8 cellular contexts compared by ENCODE assay signal in genomic region chr10:51699145-51699474, GRCh38. TPM values are rescaled to one million over a fixed set of nuclear protein-coding genes. Genes with fewer than 3 reads are reported as not detected.
DNase-seq lines count a peak whose midpoint lies in the region; ATAC-seq, FAIRE-seq and TF ChIP-seq lines count a peak whose summit lies in the region.

No MANE protein-coding gene starts in this region.

- peak; percentile 24 for DNase-seq in HEK293T (ENCODE audit: extremely low spot score)
- DNase-seq in NCI-H2227 treated with DMSO at 0.1 percent for 48 hours (lab: John Stamatoyannopoulos, UW), result peak; percentile 51
- no peak for DNase-seq in naive B cell
- DNase-seq in RCC 7860 (ENCODE audit: low spot score), result no peak
- DNase-seq in SK-N-DZ (ENCODE audit: low spot score), result no peak
- no peak for DNase-seq in effector CD8-positive, alpha-beta T cell (lab: John Stamatoyannopoulos, UW)

- H3K36me3 ChIP-seq in duodenal mucosa (ENCODE audit: control insufficient read depth in 1 of 2, insufficient read depth in 2 of 2, low read length in 2 of 2), result no peaks in the 10 kb centered on the region

- peak overlapping the region; percentile 98 to 100 (median 99) for H3K27ac Mint-ChIP-seq in naive B cell

- FAIRE-seq in RCC 7860 (lab: Jason Lieb, UNC), result no peak

- peak overlapping the region; percentile 98 to 99 for H3K4me3 ChIP-seq in duodenal mucosa (ENCODE audit: low read depth in 1 of 2, low read length in 2 of 2)

- peaks cover 19 to 21% of the 10 kb centered on the region in 2 donors for H3K4me1 ChIP-seq in duodenal mucosa (ENCODE audit: control insufficient read depth in 1 of 2, insufficient read depth in 2 of 2, low read length in 2 of 2)

- H3K27me3 ChIP-seq in duodenal mucosa (ENCODE audit: control insufficient read depth in 1 of 2, insufficient read depth in 2 of 2, low read length in 2 of 2), result no peaks in the 10 kb centered on the region

- TF ChIP-seq POLR2A in GM18505 (IDR thresholded peaks at IDR 0.05; ENCODE audit: borderline replicate concordance, extremely low read depth, insufficient read depth, insufficient read length), result no peak

- peaks cover 28 to 49% (median 39%) of the 10 kb centered on the region in 3 donors for H3K4me1 Mint-ChIP-seq in naive B cell

- H3K9me3 Mint-ChIP-seq in naive B cell, result peaks cover 0 to 2% (median 0%) of the 10 kb centered on the region in 7 donors

- H3K27ac ChIP-seq in duodenal mucosa (ENCODE audit: low read depth, low read length), result peak overlapping the region; percentile 96

- H3K4me3 Mint-ChIP-seq in naive B cell, result peak overlapping the region; percentile 94 to 100 (median 99)

- peaks cover 0 to 1% (median under 1%) of the 10 kb centered on the region in 3 donors for H3K27me3 Mint-ChIP-seq in naive B cell

- ATAC-seq in GM18505 (IDR thresholded peaks at IDR 0.05; ENCODE audit: unreplicated experiment) (peak; percentile 33), naive B cell (ENCODE audit: low read depth in 2 of 2) (peak; percentile 24 to 25)

- CTCF ChIA-PET in HEK293T (lab: Yijun Ruan, JAX), result no interaction called here

- peak overlapping the region; percentile 82 to 89 for H3K9ac ChIP-seq in duodenal mucosa (ENCODE audit: low read depth in 1 of 2, low read length in 2 of 2)

- H3K36me3 Mint-ChIP-seq in naive B cell, result peaks cover 7 to 15% of the 10 kb centered on the region in 2 donors

- no peaks in the 10 kb centered on the region for H3K9me3 ChIP-seq in duodenal mucosa (ENCODE audit: control insufficient read depth in 1 of 2, low read length in 2 of 2)

- POLR2A ChIA-PET in HEK293T (lab: Yijun Ruan, JAX), result no interaction called here

TF ChIP-seq in HEK293T, 16 proteins besides CTCF, POLR2A, EP300 and RAD21:
- no peak for TF ChIP-seq HDGF (IDR thresholded peaks at IDR 0.05; ENCODE audit: borderline replicate concordance)
- no peak; the same call in 1 of the 2 replicates for TF ChIP-seq L3MBTL2 (conservative IDR thresholded peaks at IDR 0.05)
- no peak for TF ChIP-seq FOXK2 (IDR thresholded peaks at IDR 0.05)
- TF ChIP-seq CTBP1 (IDR thresholded peaks at IDR 0.05; ENCODE audit: borderline replicate concordance), result no peak
- no peak for TF ChIP-seq LEF1 (IDR thresholded peaks at IDR 0.05; ENCODE audit: borderline replicate concordance)
- TF ChIP-seq NFRKB (IDR thresholded peaks at IDR 0.05), result no peak
- TF ChIP-seq SP1 (IDR thresholded peaks at IDR 0.05), result no peak
- no peak for TF ChIP-seq FOXM1 (IDR thresholded peaks at IDR 0.05; ENCODE audit: borderline replicate concordance)
- TF ChIP-seq SUZ12 (IDR thresholded peaks at IDR 0.05), result no peak
- no peak for TF ChIP-seq ZNF384 (IDR thresholded peaks at IDR 0.05)
- TF ChIP-seq TARDBP (IDR thresholded peaks at IDR 0.05), result no peak
- TF ChIP-seq ELF4 (IDR thresholded peaks at IDR 0.05), result no peak
- TF ChIP-seq BHLHE40 (IDR thresholded peaks at IDR 0.05; ENCODE audit: borderline replicate concordance), result no peak
- TF ChIP-seq PKNOX1 (IDR thresholded peaks at IDR 0.05), result no peak
- no peak for TF ChIP-seq ARNT (IDR thresholded peaks at IDR 0.05)
- no peak for TF ChIP-seq FOXA1 (IDR thresholded peaks at IDR 0.05)
TF ChIP-seq in HEK293T: peak in this region for 0.

RNA-seq across cellular contexts. Expression of gene CSTF2T, which starts 0.3 kb away (rescaled TPM):
- 10 to 100 TPM; 13.5 to 21.4 (median 17.7) TPM for polyA plus RNA-seq in naive B cell (ENCODE audit: low read depth in 6 of 6)
- 16.9 and 18.0 TPM in 2 replicates for polyA plus RNA-seq in SK-N-DZ (2014; cell fraction: cytosol; rRNA removed)
- polyA plus RNA-seq in SK-N-DZ (2014; cell fraction: nucleus; rRNA removed), result 8.1 and 8.8 TPM in 2 replicates

Comparison
In these comparisons a context has a peak if more than half of its experiments do, and no peak if none do; other contexts are left out.
1. DNase-seq: peak in HEK293T (single experiment) and NCI-H2227 treated with DMSO at 0.1 percent for 48 hours (single experiment); none in naive B cell (single experiment), RCC 7860 (single experiment), SK-N-DZ (single experiment) and effector CD8-positive, alpha-beta T cell (single experiment).